Comparison of ENCODE assay signal across 9 cellular contexts in genomic region chr11:46236918-46237247, GRCh38. TPM values are rescaled to one million over a fixed set of nuclear protein-coding genes. Genes with fewer than 3 reads are reported as not detected.
DNase-seq lines count a peak whose midpoint lies in the region; ATAC-seq and TF ChIP-seq lines count a peak whose summit lies in the region.
"Had no signal": no experiment of that assay in that cellular context is flagged by ENCODE, and none has a peak within 500 bp of the region (broad histone marks: within the 10 kb centered on the region; RNA-seq: fewer than 3 reads in every experiment).

No MANE protein-coding gene starts in this region.

- H3K36me3 Mint-ChIP-seq in activated T-cell treated with anti-CD3 and anti-CD28 coated beads, Interleukin-2, amount 50 U/mL, for 4 hours (ENCODE audit: insufficient read depth): no peaks in the 10 kb centered on the region
- no peaks in the 10 kb centered on the region for H3K36me3 Mint-ChIP-seq in activated T-helper 2 cell treated with anti-CD3 and anti-CD28 coated beads, Interferon-gamma antibody, Interleukin-2, Interleukin-4, amounts not matched to agents 10 μg/mL and 5 μg/mL and 100 μg/mL, durations not matched to agents 14 hours and 24 hours and 36 hours (ENCODE audit: low read depth)

- peak overlapping the region; percentile 84 for H3K27ac Mint-ChIP-seq in activated T-helper 2 cell treated with anti-CD3 and anti-CD28 coated beads, Interferon-gamma antibody, Interleukin-2, Interleukin-4, amounts not matched to agents 10 μg/mL and 5 μg/mL and 100 μg/mL, durations not matched to agents 14 hours and 24 hours and 36 hours

- intact Hi-C loops in activated T-helper 2 cell treated with anti-CD3 and anti-CD28 coated beads, Interferon-gamma antibody, Interleukin-2, Interleukin-4, amounts not matched to agents 10 μg/mL and 5 μg/mL and 100 μg/mL, durations not matched to agents 14 hours and 24 hours and 36 hours (cut with micrococcal nuclease): loop anchor here (5.0 kb wide), 3 partner anchors 115 to 465 kb away; partner anchors contain the start of genes ARHGAP1, CRY2, PHF21A and ZNF408

- H3K4me3 ChIP-seq in iPS-18c (ENCODE audit: insufficient read depth, low read depth, low read length) (peak overlapping the region; percentile 52), suprapubic skin (peak overlapping the region; percentile 59)

- peaks cover 24% of the 10 kb centered on the region for H3K4me1 Mint-ChIP-seq in activated T-cell treated with anti-CD3 and anti-CD28 coated beads, Interleukin-2, amount 50 U/mL, for 4 hours (ENCODE audit: low read depth)
- peaks cover 25% of the 10 kb centered on the region for H3K4me1 Mint-ChIP-seq in activated T-helper 2 cell treated with anti-CD3 and anti-CD28 coated beads, Interferon-gamma antibody, Interleukin-2, Interleukin-4, amounts not matched to agents 10 μg/mL and 5 μg/mL and 100 μg/mL, durations not matched to agents 14 hours and 24 hours and 36 hours (ENCODE audit: low read depth)

- H3K4me1 ChIP-seq in suprapubic skin: peaks cover 31% of the 10 kb centered on the region

- WGBS in suprapubic skin: 69% methylated on average over 5 of the region's 5 CpGs

- peak overlapping the region; percentile 86 for H3K4me3 Mint-ChIP-seq in activated T-cell treated with anti-CD3 and anti-CD28 coated beads, Interleukin-2, amount 50 U/mL, for 4 hours
- H3K4me3 Mint-ChIP-seq in activated T-helper 2 cell treated with anti-CD3 and anti-CD28 coated beads, Interferon-gamma antibody, Interleukin-2, Interleukin-4, amounts not matched to agents 10 μg/mL and 5 μg/mL and 100 μg/mL, durations not matched to agents 14 hours and 24 hours and 36 hours (ENCODE audit: low read depth): peak overlapping the region; percentile 81

- H3K27me3 ChIP-seq in suprapubic skin: no peaks in the 10 kb centered on the region

- H3K27ac ChIP-seq in suprapubic skin: no peak overlapping the region

- no peak for TF ChIP-seq CTCF in suprapubic skin (IDR thresholded peaks at IDR 0.05)

- TF ChIP-seq EP300 in suprapubic skin (IDR thresholded peaks at IDR 0.05): no peak

- peaks cover 18% of the 10 kb centered on the region for H3K27me3 Mint-ChIP-seq in activated T-cell treated with anti-CD3 and anti-CD28 coated beads, Interleukin-2, amount 50 U/mL, for 4 hours (ENCODE audit: low read depth)
- H3K27me3 Mint-ChIP-seq in activated T-helper 2 cell treated with anti-CD3 and anti-CD28 coated beads, Interferon-gamma antibody, Interleukin-2, Interleukin-4, amounts not matched to agents 10 μg/mL and 5 μg/mL and 100 μg/mL, durations not matched to agents 14 hours and 24 hours and 36 hours (ENCODE audit: low read depth): peaks cover 29% of the 10 kb centered on the region

- DNase-seq in activated T-cell treated with anti-CD3 and anti-CD28 coated beads, Interleukin-2, amount 50 U/mL, for 4 hours: no peak
- no peak for DNase-seq in activated T-cell treated with anti-CD3 and anti-CD28 coated beads, Interleukin-2, amount 50 U/mL, for 1 hour
- DNase-seq in activated T-helper 2 cell treated with anti-CD3 and anti-CD28 coated beads, Interferon-gamma antibody, Interleukin-2, Interleukin-4, amounts not matched to agents 10 μg/mL and 5 μg/mL and 100 μg/mL, durations not matched to agents 14 hours and 24 hours and 36 hours (ENCODE audit: low spot score): no peak
- no peak for DNase-seq in suprapubic skin (ENCODE audit: low spot score in 2 of 2)
- DNase-seq in DMS114 treated with DMSO at 0.1 percent for 48 hours (lab: John Stamatoyannopoulos, UW; ENCODE audit: unreplicated experiment): no peak
- DNase-seq in NCI-H2196 treated with DMSO at 0.1 percent for 48 hours (lab: John Stamatoyannopoulos, UW; ENCODE audit: unreplicated experiment): no peak
- no peak for DNase-seq in ACHN
- DNase-seq: NCI-H510A treated with DMSO at 0.1 percent for 48 hours had no signal

- in situ Hi-C loops in ACHN (cut with HindIII; ENCODE audit: low pct_ligation_motif_present, low pct_unique_long_range_greater_than_20kb, low sequenced_read_pairs): no loop called here

- no peak for TF ChIP-seq POLR2A in suprapubic skin (IDR thresholded peaks at IDR 0.05)

- ATAC-seq in activated T-cell treated with anti-CD3 and anti-CD28 coated beads, Interleukin-2, amount 50 U/mL, for 4 hours: no peak

- no peaks in the 10 kb centered on the region for H3K36me3 ChIP-seq in suprapubic skin

- H3K9me3 Mint-ChIP-seq in activated T-cell treated with anti-CD3 and anti-CD28 coated beads, Interleukin-2, amount 50 U/mL, for 4 hours: peaks cover 5% of the 10 kb centered on the region
- no peaks in the 10 kb centered on the region for H3K9me3 Mint-ChIP-seq in activated T-helper 2 cell treated with anti-CD3 and anti-CD28 coated beads, Interferon-gamma antibody, Interleukin-2, Interleukin-4, amounts not matched to agents 10 μg/mL and 5 μg/mL and 100 μg/mL, durations not matched to agents 14 hours and 24 hours and 36 hours

- H3K9me3 ChIP-seq in iPS-18c (ENCODE audit: control insufficient read depth, insufficient read depth, low read length) (no peaks in the 10 kb centered on the region), suprapubic skin (no peaks in the 10 kb centered on the region)

RNA-seq across cellular contexts. Expression of gene CREB3L1, which starts 40.6 kb away (rescaled TPM):
- total RNA-seq in activated T-cell treated with anti-CD3 and anti-CD28 coated beads, Interleukin-2, amount 50 U/mL, for 4 hours: under 1 TPM; 0.20 to 0.27 (median 0.26) TPM
- total RNA-seq in activated T-helper 2 cell treated with anti-CD3 and anti-CD28 coated beads, Interferon-gamma antibody, Interleukin-2, Interleukin-4, amounts not matched to agents 10 μg/mL and 5 μg/mL and 100 μg/mL, durations not matched to agents 14 hours and 24 hours and 36 hours: not detected in 2 replicates
- 1 to 10 TPM in 2 of 4 donors, under 1 TPM in 2; 0.79 to 2.3 (median 1.5) TPM for total RNA-seq in suprapubic skin
